8 cellular contexts compared by ENCODE assay signal in genomic region chr9:138126090-138126857, GRCh38.
DNase-seq lines count a peak whose midpoint lies in the region; ATAC-seq and TF ChIP-seq lines count a peak whose summit lies in the region.
"Not testable (repeated sequence)": the region's sequence is repeated elsewhere in the genome, so short reads cannot be mapped to it uniquely, and the experiment has no call there.

No MANE protein-coding gene starts in this region.

- not testable (repeated sequence) for H3K27me3 ChIP-seq in A673 (replicated peaks; ENCODE audit: insufficient read depth, low read depth, low read length, poor library complexity)

- H3K36me3 ChIP-seq in A673 (ENCODE audit: insufficient read depth, low read length, poor library complexity, severe bottlenecking): not testable (repeated sequence)

- intact Hi-C loops in A673 (cut with micrococcal nuclease; ENCODE audit: unreplicated experiment): not testable (repeated sequence)

- ATAC-seq in GM18519 (IDR thresholded peaks at IDR 0.05; ENCODE audit: low FRiP score, unreplicated experiment) (peak; percentile 82), GM21390 (IDR thresholded peaks at IDR 0.05; ENCODE audit: unreplicated experiment) (peak; percentile 95), HG02885 (IDR thresholded peaks at IDR 0.05; ENCODE audit: poor library complexity, unreplicated experiment) (peak; percentile 95), HG03520 (IDR thresholded peaks at IDR 0.05; ENCODE audit: unreplicated experiment) (peak; percentile 98)
- not testable (repeated sequence) for ATAC-seq in T-helper 17 cell
- peak; percentile 75 to 85 for ATAC-seq in activated naive CD4-positive, alpha-beta T cell treated with anti-CD3 and anti-CD28 coated beads, Interleukin-2, amount 50 U/mL, for 72 hours

- TF ChIP-seq CTCF in A673 (conservative IDR thresholded peaks at IDR 0.05; ENCODE audit: low read depth, low read length) (0 out of 2 replicates have a peak, but pooled peaks have one; percentile 22), neural crest cell (conservative IDR thresholded peaks at IDR 0.05) (peak; percentile 30)

- H3K4me3 ChIP-seq in A673 (ENCODE audit: low read depth, low read length, poor library complexity, severe bottlenecking): not testable (repeated sequence)

- peak overlapping the region; percentile 63 for H3K27ac Mint-ChIP-seq in T-helper 17 cell
- H3K27ac Mint-ChIP-seq in activated naive CD4-positive, alpha-beta T cell treated with anti-CD3 and anti-CD28 coated beads, Interleukin-2, amount 50 U/mL, for 72 hours; neural crest cell (ENCODE audit: unreplicated experiment): not testable (repeated sequence)

- H3K27ac ChIP-seq in A673 (ENCODE audit: low read depth, low read length, poor library complexity, severe bottlenecking): not testable (repeated sequence)

- not testable (repeated sequence) for H3K9me3 Mint-ChIP-seq in activated naive CD4-positive, alpha-beta T cell treated with anti-CD3 and anti-CD28 coated beads, Interleukin-2, amount 50 U/mL, for 72 hours; neural crest cell

- CTCF ChIA-PET in A673 (lab: Charles Lee): not testable (repeated sequence)

- not testable (repeated sequence) for H3K4me1 Mint-ChIP-seq in T-helper 17 cell, neural crest cell

- not testable (repeated sequence) for BruUV-seq in A673 (replicated peaks; lab: Mats Ljungman, UMichigan)

- POLR2A ChIA-PET in A673 (lab: Charles Lee; ENCODE audit: low non-redundant PET): not testable (repeated sequence)

- not testable (repeated sequence) for DNase-seq in A673 (ENCODE audit: low spot score); neural crest cell (ENCODE audit: low read depth, low spot score)
- DNase-seq in T-helper 17 cell: peak in 1 of 3 donors; percentile 26
- peak; percentile 70 to 74 for DNase-seq in activated naive CD4-positive, alpha-beta T cell treated with anti-CD3 and anti-CD28 coated beads, Interleukin-2, amount 50 U/mL, for 72 hours (ENCODE audit: low spot score in 2 of 2)

- H3K27me3 Mint-ChIP-seq in T-helper 17 cell; neural crest cell (ENCODE audit: low read depth): not testable (repeated sequence)

- not testable (repeated sequence) for H3K4me3 Mint-ChIP-seq in T-helper 17 cell, neural crest cell

- H3K36me3 Mint-ChIP-seq in T-helper 17 cell (ENCODE audit: low read depth); activated naive CD4-positive, alpha-beta T cell treated with anti-CD3 and anti-CD28 coated beads, Interleukin-2, amount 50 U/mL, for 72 hours; neural crest cell (ENCODE audit: low read depth): not testable (repeated sequence)

- H3K9me3 ChIP-seq in A673 (ENCODE audit: low read depth, low read length, poor library complexity, severe bottlenecking); T-helper 17 cell (ENCODE audit: control insufficient read depth, low read length, poor library complexity, severe bottlenecking): not testable (repeated sequence)

- H3K4me1 ChIP-seq in A673 (ENCODE audit: insufficient read depth, low read length, poor library complexity, severe bottlenecking): not testable (repeated sequence)
